In the genomic region with DNA sequence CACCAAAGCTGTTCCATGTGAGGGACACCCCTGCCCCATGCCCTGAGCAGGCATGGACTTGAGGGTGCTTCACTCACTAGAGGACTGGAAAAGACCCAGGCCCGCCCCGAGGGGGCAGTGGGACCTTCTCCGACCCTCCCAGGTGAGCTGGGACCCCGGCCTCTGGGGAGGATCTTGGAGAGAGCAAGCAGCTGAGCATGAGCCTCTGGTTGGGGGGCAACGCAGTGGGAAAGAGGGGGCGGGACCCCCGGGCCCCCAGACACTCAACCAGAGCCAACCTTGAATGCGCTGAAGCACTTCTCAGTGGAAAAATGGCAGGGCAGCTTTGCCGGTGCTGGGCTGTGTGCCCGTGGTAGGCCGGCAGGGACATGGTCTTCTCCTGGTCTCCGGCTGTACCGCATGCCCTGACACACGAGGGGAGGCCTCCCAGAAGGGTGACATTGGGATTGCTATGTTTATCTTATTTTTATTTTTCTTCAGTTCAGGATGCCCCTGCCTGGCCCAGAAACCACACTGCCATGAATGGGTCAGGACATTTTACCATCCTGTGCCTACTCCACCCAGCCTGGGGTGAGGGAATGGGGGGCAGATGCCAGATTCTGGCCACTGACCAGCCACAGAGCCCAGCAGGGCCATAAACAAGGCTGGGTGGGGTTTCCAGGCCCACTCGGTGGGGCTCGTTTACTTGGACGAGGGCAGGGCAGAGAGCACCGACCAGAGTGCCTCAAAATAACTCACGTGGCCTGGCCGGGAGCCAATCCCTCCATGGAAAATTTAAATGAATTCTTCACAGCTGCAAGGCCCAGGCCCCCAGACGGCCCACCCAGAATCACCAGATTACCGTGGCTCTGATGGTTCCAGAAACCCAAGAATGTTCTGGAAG, we compare ENCODE assay signal across 1 cellular context.
TF ChIP-seq lines count a peak whose summit lies in the region.

No MANE protein-coding gene starts in this region.

TF ChIP-seq in K562, 482 proteins besides CTCF, POLR2A, EP300 and RAD21 (continued from another document):
- no peak for TF ChIP-seq RREB1 (CRISPR knock-in tag; IDR thresholded peaks at IDR 0.05)
